ENCODE assay signal across 1 cellular context in the genomic region with DNA sequence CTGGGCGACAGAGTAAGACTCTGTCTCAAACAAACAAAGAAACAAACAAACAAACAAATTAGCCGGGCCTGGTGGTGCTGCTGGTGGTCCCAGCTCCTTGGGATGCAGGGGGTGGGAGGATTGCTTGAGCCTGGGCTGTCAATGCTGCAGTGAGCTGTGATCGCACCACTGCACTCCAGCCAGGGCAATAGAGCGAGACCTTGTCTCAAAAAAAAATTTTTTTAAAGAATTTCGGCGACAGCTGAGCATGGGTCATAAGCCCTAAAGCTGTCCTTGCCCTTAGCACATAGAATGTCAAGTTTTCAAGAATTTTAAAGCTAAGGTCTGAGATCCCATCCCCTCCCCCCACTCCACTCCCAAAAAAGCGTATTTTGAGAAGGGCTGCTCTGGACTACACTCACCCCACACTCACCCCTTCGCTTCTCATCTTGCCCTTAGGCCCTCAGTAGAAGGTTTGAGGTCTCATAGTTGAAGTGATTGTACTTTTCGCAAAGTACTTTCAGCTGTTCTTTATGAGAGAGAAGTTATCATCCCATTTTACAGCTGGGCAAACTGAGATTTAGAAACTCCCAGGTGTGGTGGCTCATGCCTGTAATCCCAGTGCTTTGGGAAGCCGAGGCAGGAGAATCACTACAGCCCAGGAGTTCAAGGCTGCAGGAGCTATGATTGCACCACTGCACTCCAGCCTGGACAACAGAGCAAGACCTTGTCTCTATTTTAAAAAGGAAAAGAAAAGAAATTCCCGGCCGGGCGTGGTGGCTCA.
TF ChIP-seq lines count a peak whose summit lies in the region.

No MANE protein-coding gene starts in this region.

TF ChIP-seq in endothelial cell of umbilical vein, 7 proteins besides CTCF, POLR2A, EP300 and RAD21:
- TF ChIP-seq FOS (IDR thresholded peaks at IDR 0.05; ENCODE audit: borderline replicate concordance, insufficient read depth, low read length) = no peak
- no peak for TF ChIP-seq POLR2AphosphoS5 (IDR thresholded peaks at IDR 0.05; ENCODE audit: insufficient read depth, low read depth, low read length)
- no peak for TF ChIP-seq MYC (IDR thresholded peaks at IDR 0.05; ENCODE audit: low read depth, low read length)
- no peak for TF ChIP-seq GATA2 (IDR thresholded peaks at IDR 0.05; ENCODE audit: insufficient read depth, insufficient read length, low read depth, low read length)
- TF ChIP-seq, protein P1, sequence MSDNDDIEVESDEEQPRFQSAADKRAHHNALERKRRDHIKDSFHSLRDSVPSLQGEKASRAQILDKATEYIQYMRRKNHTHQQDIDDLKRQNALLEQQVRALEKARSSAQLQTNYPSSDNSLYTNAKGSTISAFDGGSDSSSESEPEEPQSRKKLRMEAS (IDR thresholded peaks at IDR 0.05; ENCODE audit: insufficient read depth, insufficient read length) = no peak
- TF ChIP-seq JUN (IDR thresholded peaks at IDR 0.05; ENCODE audit: borderline replicate concordance, insufficient read depth, insufficient read length, low read depth) = no peak
- no peak for TF ChIP-seq EZH2 (IDR thresholded peaks at IDR 0.05; ENCODE audit: borderline replicate concordance, low read depth, low read length, severe bottlenecking)
